1 cellular context compared by ENCODE assay signal in genomic region chr20:64242797-64243475, GRCh38.
A peak's percentile ranks its signal among the peaks of the same experiment; 100 is the strongest.
TF ChIP-seq lines count a peak whose summit lies in the region.

No MANE protein-coding gene starts in this region.

TF ChIP-seq in HepG2, 621 proteins besides CTCF, POLR2A, EP300 and RAD21 (continued from another document and continues in another):
- TF ChIP-seq ZNF687 (CRISPR knock-in tag; IDR thresholded peaks at IDR 0.05), result peak; percentile 59
- TF ChIP-seq TRIM24 (CRISPR knock-in tag; IDR thresholded peaks at IDR 0.05), result no peak
- no peak; the same call in 1 of the 2 replicates for TF ChIP-seq ZNF563 (CRISPR knock-in tag; IDR thresholded peaks at IDR 0.05)
- TF ChIP-seq ZNF292 (CRISPR knock-in tag; IDR thresholded peaks at IDR 0.05; ENCODE audit: borderline replicate concordance, low read depth), result peak; percentile 93; the same call in 1 of the 2 replicates
- TF ChIP-seq NFATC3 (CRISPR knock-in tag; IDR thresholded peaks at IDR 0.05), result no peak
- TF ChIP-seq ZKSCAN8 (CRISPR knock-in tag; IDR thresholded peaks at IDR 0.05; ENCODE audit: borderline replicate concordance), result peak; percentile 70; the same call in 1 of the 2 replicates
- no peak for TF ChIP-seq ZBTB49 (CRISPR knock-in tag; IDR thresholded peaks at IDR 0.05; ENCODE audit: borderline replicate concordance)
- no peak for TF ChIP-seq MZF1 (CRISPR knock-in tag; IDR thresholded peaks at IDR 0.05; ENCODE audit: borderline replicate concordance)
- TF ChIP-seq ZNF619 (CRISPR knock-in tag; IDR thresholded peaks at IDR 0.05), result peak; percentile 79
- TF ChIP-seq RBM39 (IDR thresholded peaks at IDR 0.05; ENCODE audit: low read depth, low read length, poor library complexity, severe bottlenecking), result no peak
- TF ChIP-seq MYPOP (CRISPR knock-in tag; IDR thresholded peaks at IDR 0.05), result no peak
- TF ChIP-seq ZFP91 (CRISPR knock-in tag; IDR thresholded peaks at IDR 0.05; ENCODE audit: borderline replicate concordance), result peak; percentile 76; the same call in 1 of the 2 replicates
- TF ChIP-seq PLSCR1 (CRISPR knock-in tag; IDR thresholded peaks at IDR 0.05; ENCODE audit: borderline replicate concordance), result no peak
- no peak; the same call in 1 of the 2 replicates for TF ChIP-seq HOXA5 (CRISPR knock-in tag; IDR thresholded peaks at IDR 0.05)
- TF ChIP-seq CBX2 (IDR thresholded peaks at IDR 0.05; ENCODE audit: low read depth, low read length), result no peak
- no peak for TF ChIP-seq CBX2 (CRISPR knock-in tag; IDR thresholded peaks at IDR 0.05; ENCODE audit: low read depth)
- no peak; the same call in 1 of the 2 replicates for TF ChIP-seq PHF20 (CRISPR knock-in tag; IDR thresholded peaks at IDR 0.05)
- no peak for TF ChIP-seq ZNF296 (CRISPR knock-in tag; conservative IDR thresholded peaks at IDR 0.05)
- TF ChIP-seq LRRFIP1 (CRISPR knock-in tag; conservative IDR thresholded peaks at IDR 0.05), result no peak
- no peak for TF ChIP-seq U2AF1 (optimal IDR thresholded peaks at IDR 0.05; ENCODE audit: low read depth, low read length)
- TF ChIP-seq ZNF543 (CRISPR knock-in tag; IDR thresholded peaks at IDR 0.05), result 0 out of 2 replicates have a peak, but pooled peaks have one; percentile 55
- TF ChIP-seq ZNF407 (CRISPR knock-in tag; IDR thresholded peaks at IDR 0.05; ENCODE audit: not compliant biosample characterization), result no peak
- no peak; the same call in 1 of the 2 replicates for TF ChIP-seq ARID4A (CRISPR knock-in tag; IDR thresholded peaks at IDR 0.05; ENCODE audit: borderline replicate concordance)
- TF ChIP-seq ASH2L (IDR thresholded peaks at IDR 0.05; ENCODE audit: insufficient read length, low read depth, low read length), result peak; percentile 74
- no peak for TF ChIP-seq ONECUT2 (CRISPR knock-in tag; IDR thresholded peaks at IDR 0.05)
- TF ChIP-seq PAX8 (CRISPR knock-in tag; IDR thresholded peaks at IDR 0.05; ENCODE audit: borderline replicate concordance), result no peak
- TF ChIP-seq HOXA3 (CRISPR knock-in tag; IDR thresholded peaks at IDR 0.05), result peak; percentile 91
- 0 out of 2 replicates have a peak, but pooled peaks have one; percentile 30 for TF ChIP-seq ZNF83 (CRISPR knock-in tag; IDR thresholded peaks at IDR 0.05; ENCODE audit: borderline replicate concordance)
